In genomic region chr6:81758221-81758620, GRCh38 we compare ENCODE assay signal across 20 cellular contexts.
"Had no signal": no experiment of that assay in that cellular context is flagged by ENCODE, and none has a peak within 500 bp of the region (broad histone marks: within the 10 kb centered on the region; RNA-seq: fewer than 3 reads in every experiment).

No MANE protein-coding gene starts in this region.

- H3K27me3 ChIP-seq: ascending aorta, brain microvascular endothelial cell, gastrocnemius medialis, ovary, vagina had no signal

- H3K4me3 ChIP-seq: ascending aorta, gastrocnemius medialis, ovary, prostate gland, thoracic aorta, vagina had no signal

- H3K27ac ChIP-seq: ascending aorta, brain microvascular endothelial cell, gastrocnemius medialis, ovary, prostate gland, thoracic aorta, vagina, WERI-Rb-1 had no signal

- H3K36me3 ChIP-seq: ascending aorta, brain microvascular endothelial cell, gastrocnemius medialis, ovary, prostate gland, thoracic aorta, vagina, WERI-Rb-1 had no signal

- DNase-seq: activated CD4-positive, alpha-beta T cell treated with anti-CD3 and anti-CD28 coated beads, Interleukin-2, amount 50 U/mL, for 1 hour; activated CD4-positive, CD25-positive, alpha-beta regulatory T cell treated with anti-CD3 and anti-CD28 coated beads, Interleukin-2, amount 50 U/mL, for 72 hours; activated CD8-positive, alpha-beta T cell treated with anti-CD3 and anti-CD28 coated beads, Interleukin-2, amount 10 ng/mL, durations not matched to agents 7 days and 5 days; activated gamma-delta T cell treated with Interleukin-2 at 50 U/mL for 16 hours; brain microvascular endothelial cell; caudate nucleus; dermis blood vessel endothelial cell; effector memory CD4-positive, alpha-beta T cell; gastrocnemius medialis; hypothalamus; ovary; stimulated activated CD4-positive, alpha-beta T cell treated with anti-CD3 and anti-CD28 coated beads, Interleukin-4, amount 100 ng/mL, for 24 hours; stimulated activated naive CD4-positive, alpha-beta T cell treated with Interleukin-2 at 50 U/mL for 16 hours; WERI-Rb-1 had no signal

- FAIRE-seq: TTC549 had no signal

- ATAC-seq: activated CD8-positive, alpha-beta T cell treated with anti-CD3 and anti-CD28 coated beads, Interleukin-2, amount 10 ng/mL, durations not matched to agents 7 days and 5 days; gastrocnemius medialis; natural killer cell treated with Interleukin-12 subunit alpha and Interleukin-12 subunit beta and Interleukin-15 and Interleukin-18, amount 100 ng/mL, for 72 hours had no signal

- H3K4me1 ChIP-seq: prostate gland had no signal

- H3K9me3 ChIP-seq: ascending aorta, gastrocnemius medialis, ovary, prostate gland, thoracic aorta, vagina had no signal
